ENCODE assay signal across 1 cellular context in the genomic region with DNA sequence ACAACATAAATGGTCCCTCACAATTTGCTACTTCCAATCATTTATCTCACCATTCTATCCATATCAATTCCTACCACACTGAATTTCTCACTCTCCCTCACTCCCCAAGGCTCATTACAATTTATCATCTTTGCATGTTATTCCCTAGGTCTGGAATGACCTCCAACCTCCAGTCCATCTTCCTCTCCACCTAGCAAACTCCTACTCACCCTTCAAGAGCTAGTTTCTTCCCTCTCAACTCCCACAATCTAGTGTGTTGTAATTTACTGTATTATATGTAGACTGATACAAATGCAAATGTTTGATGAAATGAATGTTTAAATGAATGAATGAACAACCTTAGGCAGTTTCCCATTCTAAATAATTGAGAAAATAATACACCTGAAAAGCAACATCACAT.
TF ChIP-seq lines count a peak whose summit lies in the region.

No MANE protein-coding gene starts in this region.

TF ChIP-seq in GM12878, 131 proteins besides CTCF, POLR2A, EP300 and RAD21:
- TF ChIP-seq ZBED1 (IDR thresholded peaks at IDR 0.05; ENCODE audit: borderline replicate concordance) = no peak
- TF ChIP-seq IKZF2 (IDR thresholded peaks at IDR 0.05) = 0 out of 4 replicates have a peak, but pooled peaks of 1 of the 2 experiments have one; percentile 15
- no peak for TF ChIP-seq FOXK2 (IDR thresholded peaks at IDR 0.05)
- TF ChIP-seq ZNF622 (IDR thresholded peaks at IDR 0.05) = no peak
- TF ChIP-seq, protein P1, sequence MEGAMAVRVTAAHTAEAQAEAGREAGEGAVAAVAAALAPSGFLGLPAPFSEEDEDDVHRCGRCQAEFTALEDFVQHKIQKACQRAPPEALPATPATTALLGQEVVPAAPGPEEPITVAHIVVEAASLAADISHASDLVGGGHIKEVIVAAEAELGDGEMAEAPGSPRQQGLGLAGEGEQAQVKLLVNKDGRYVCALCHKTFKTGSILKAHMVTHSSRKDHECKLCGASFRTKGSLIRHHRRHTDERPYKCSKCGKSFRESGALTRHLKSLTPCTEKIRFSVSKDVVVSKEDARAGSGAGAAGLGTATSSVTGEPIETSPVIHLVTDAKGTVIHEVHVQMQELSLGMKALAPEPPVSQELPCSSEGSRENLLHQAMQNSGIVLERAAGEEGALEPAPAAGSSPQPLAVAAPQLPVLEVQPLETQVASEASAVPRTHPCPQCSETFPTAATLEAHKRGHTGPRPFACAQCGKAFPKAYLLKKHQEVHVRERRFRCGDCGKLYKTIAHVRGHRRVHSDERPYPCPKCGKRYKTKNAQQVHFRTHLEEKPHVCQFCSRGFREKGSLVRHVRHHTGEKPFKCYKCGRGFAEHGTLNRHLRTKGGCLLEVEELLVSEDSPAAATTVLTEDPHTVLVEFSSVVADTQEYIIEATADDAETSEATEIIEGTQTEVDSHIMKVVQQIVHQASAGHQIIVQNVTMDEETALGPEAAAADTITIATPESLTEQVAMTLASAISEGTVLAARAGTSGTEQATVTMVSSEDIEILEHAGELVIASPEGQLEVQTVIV (IDR thresholded peaks at IDR 0.05; ENCODE audit: borderline replicate concordance, partially characterized antibody) = no peak
TF ChIP-seq in GM12878: peak in this region for 1.
